36 cellular contexts compared by ENCODE assay signal in the genomic region with DNA sequence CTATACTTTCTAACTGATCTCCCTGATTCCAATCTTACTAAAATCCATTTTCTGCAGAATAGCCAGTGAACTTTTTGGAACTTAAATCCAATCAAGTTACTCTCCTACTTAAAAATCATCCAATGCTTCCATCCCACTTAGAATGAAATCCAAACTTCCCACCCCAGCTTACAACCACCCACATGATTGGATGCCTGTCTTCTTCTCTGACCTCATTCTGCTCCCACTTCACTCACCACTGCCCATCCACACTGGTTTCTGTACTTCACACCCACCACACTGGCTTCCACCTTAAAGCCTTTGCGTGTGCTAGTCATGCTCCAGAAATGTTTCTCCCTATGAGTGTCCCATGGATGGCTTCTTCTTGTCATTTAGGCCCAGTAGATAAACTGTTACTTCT.
"Had no signal": no experiment of that assay in that cellular context is flagged by ENCODE, and none has a peak within 500 bp of the region (broad histone marks: within the 10 kb centered on the region; RNA-seq: fewer than 3 reads in every experiment).

No MANE protein-coding gene starts in this region.

- H3K4me3 Mint-ChIP-seq: activated naive CD4-positive, alpha-beta T cell treated with anti-CD3 and anti-CD28 coated beads for 36 hours; activated naive CD4-positive, alpha-beta T cell treated with anti-CD3 and anti-CD28 coated beads, Interleukin-2, amount 10 ng/mL, durations not matched to agents 7 days and 5 days; activated naive CD4-positive, alpha-beta T cell treated with anti-CD3 and anti-CD28 coated beads, Interleukin-2, amount 50 U/mL, for 24 hours; activated naive CD8-positive, alpha-beta T cell; activated naive CD8-positive, alpha-beta T cell treated with anti-CD3 and anti-CD28 coated beads, Interleukin-2, amount 10 ng/mL, durations not matched to agents 7 days and 5 days; activated naive CD8-positive, alpha-beta T cell treated with anti-CD3 and anti-CD28 coated beads, Interleukin-2, amount 50 U/mL, for 24 hours; activated T-cell treated with anti-CD3 and anti-CD28 coated beads, Interleukin-2, amount 50 U/mL, for 24 hours; activated T-cell treated with anti-CD3 and anti-CD28 coated beads, Interleukin-2, amount 50 U/mL, for 4 hours; activated T-cell treated with anti-CD3 and anti-CD28 coated beads, Interleukin-2, amount 50 U/mL, for 72 hours; activated T-helper 1 cell treated with anti-CD3 and anti-CD28 coated beads, Interleukin-12 subunit alpha, Interleukin-12 subunit beta, Interleukin-2, Interleukin-4 antibody, amounts not matched to agents 30 ng/mL and 10 ng/mL and 1 ng/mL, durations not matched to agents 14 hours and 24 hours and 36 hours; brain; central memory CD8-positive, alpha-beta T cell had no signal

- H3K36me3 ChIP-seq: adrenal gland, ascending aorta, brain microvascular endothelial cell, breast epithelium, cardiac muscle cell had no signal

- H3K27me3 ChIP-seq: adrenal gland, ascending aorta, body of pancreas, brain microvascular endothelial cell, breast epithelium, cardiac muscle cell had no signal

- H3K4me3 ChIP-seq: adrenal gland, ascending aorta, body of pancreas, breast epithelium, cardiac muscle cell had no signal

- H3K4me1 ChIP-seq: adrenal gland, ascending aorta, breast epithelium had no signal

- ATAC-seq: activated naive CD4-positive, alpha-beta T cell treated with anti-CD3 and anti-CD28 coated beads, Interleukin-2, amount 50 U/mL, for 72 hours; activated naive CD8-positive, alpha-beta T cell treated with anti-CD3 and anti-CD28 coated beads, Interleukin-2, amount 50 U/mL, for 24 hours; activated T-cell treated with anti-CD3 and anti-CD28 coated beads, Interleukin-2, amount 50 U/mL, for 4 hours; activated T-cell treated with anti-CD3 and anti-CD28 coated beads, Interleukin-2, amount 50 U/mL, for 72 hours; body of pancreas had no signal

- H3K27ac ChIP-seq: adrenal gland, ascending aorta, body of pancreas, brain microvascular endothelial cell, breast epithelium, cardiac muscle cell had no signal

- H3K4me1 Mint-ChIP-seq: activated naive CD4-positive, alpha-beta T cell treated with anti-CD3 and anti-CD28 coated beads, Interleukin-2, amount 10 ng/mL, durations not matched to agents 7 days and 5 days; activated naive CD4-positive, alpha-beta T cell treated with anti-CD3 and anti-CD28 coated beads, Interleukin-2, amount 50 U/mL, for 24 hours; activated naive CD8-positive, alpha-beta T cell treated with anti-CD3 and anti-CD28 coated beads, Interleukin-2, amount 10 ng/mL, durations not matched to agents 7 days and 5 days; activated naive CD8-positive, alpha-beta T cell treated with anti-CD3 and anti-CD28 coated beads, Interleukin-2, amount 50 U/mL, for 24 hours; brain; central memory CD8-positive, alpha-beta T cell had no signal

- H3K27ac Mint-ChIP-seq: activated naive CD4-positive, alpha-beta T cell treated with anti-CD3 and anti-CD28 coated beads for 36 hours; activated naive CD4-positive, alpha-beta T cell treated with anti-CD3 and anti-CD28 coated beads, Interleukin-2, amount 10 ng/mL, durations not matched to agents 7 days and 5 days; activated naive CD4-positive, alpha-beta T cell treated with anti-CD3 and anti-CD28 coated beads, Interleukin-2, amount 50 U/mL, for 24 hours; activated naive CD4-positive, alpha-beta T cell treated with anti-CD3 and anti-CD28 coated beads, Interleukin-2, amount 50 U/mL, for 72 hours; activated naive CD8-positive, alpha-beta T cell; activated naive CD8-positive, alpha-beta T cell treated with anti-CD3 and anti-CD28 coated beads, Interleukin-2, amount 10 ng/mL, durations not matched to agents 7 days and 5 days; activated naive CD8-positive, alpha-beta T cell treated with anti-CD3 and anti-CD28 coated beads, Interleukin-2, amount 50 U/mL, for 24 hours; activated T-cell treated with anti-CD3 and anti-CD28 coated beads, Interleukin-2, amount 50 U/mL, for 24 hours; activated T-cell treated with anti-CD3 and anti-CD28 coated beads, Interleukin-2, amount 50 U/mL, for 72 hours; activated T-helper 1 cell treated with anti-CD3 and anti-CD28 coated beads, Interleukin-12 subunit alpha, Interleukin-12 subunit beta, Interleukin-2, Interleukin-4 antibody, amounts not matched to agents 30 ng/mL and 10 ng/mL and 1 ng/mL, durations not matched to agents 14 hours and 24 hours and 36 hours; activated T-helper 2 cell treated with anti-CD3 and anti-CD28 coated beads, Interferon-gamma antibody, Interleukin-2, Interleukin-4, amounts not matched to agents 10 μg/mL and 5 μg/mL and 100 μg/mL, durations not matched to agents 14 hours and 24 hours and 36 hours; brain had no signal

- H3K9me3 ChIP-seq: adrenal gland, ascending aorta, body of pancreas, breast epithelium had no signal

- H3K27me3 Mint-ChIP-seq: activated naive CD4-positive, alpha-beta T cell treated with anti-CD3 and anti-CD28 coated beads, Interleukin-2, amount 10 ng/mL, durations not matched to agents 7 days and 5 days; activated naive CD8-positive, alpha-beta T cell treated with anti-CD3 and anti-CD28 coated beads, Interleukin-2, amount 10 ng/mL, durations not matched to agents 7 days and 5 days; activated T-cell treated with anti-CD3 and anti-CD28 coated beads, Interleukin-2, amount 50 U/mL, for 24 hours; brain; central memory CD8-positive, alpha-beta T cell had no signal

- H3K36me3 Mint-ChIP-seq: activated naive CD4-positive, alpha-beta T cell treated with anti-CD3 and anti-CD28 coated beads, Interleukin-2, amount 10 ng/mL, durations not matched to agents 7 days and 5 days; activated naive CD4-positive, alpha-beta T cell treated with anti-CD3 and anti-CD28 coated beads, Interleukin-2, amount 50 U/mL, for 24 hours; activated naive CD4-positive, alpha-beta T cell treated with anti-CD3 and anti-CD28 coated beads, Interleukin-2, amount 50 U/mL, for 72 hours; activated naive CD8-positive, alpha-beta T cell; activated naive CD8-positive, alpha-beta T cell treated with anti-CD3 and anti-CD28 coated beads, Interleukin-2, amount 10 ng/mL, durations not matched to agents 7 days and 5 days; brain had no signal

- H3K9me3 Mint-ChIP-seq: activated naive CD4-positive, alpha-beta T cell treated with anti-CD3 and anti-CD28 coated beads, Interleukin-2, amount 10 ng/mL, durations not matched to agents 7 days and 5 days; activated naive CD4-positive, alpha-beta T cell treated with anti-CD3 and anti-CD28 coated beads, Interleukin-2, amount 50 U/mL, for 72 hours; activated naive CD8-positive, alpha-beta T cell treated with anti-CD3 and anti-CD28 coated beads, Interleukin-2, amount 10 ng/mL, durations not matched to agents 7 days and 5 days; activated naive CD8-positive, alpha-beta T cell treated with anti-CD3 and anti-CD28 coated beads, Interleukin-2, amount 50 U/mL, for 24 hours; activated T-cell treated with anti-CD3 and anti-CD28 coated beads, Interleukin-2, amount 50 U/mL, for 24 hours; activated T-cell treated with anti-CD3 and anti-CD28 coated beads, Interleukin-2, amount 50 U/mL, for 72 hours; activated T-helper 1 cell treated with anti-CD3 and anti-CD28 coated beads, Interleukin-12 subunit alpha, Interleukin-12 subunit beta, Interleukin-2, Interleukin-4 antibody, amounts not matched to agents 30 ng/mL and 10 ng/mL and 1 ng/mL, durations not matched to agents 14 hours and 24 hours and 36 hours; activated T-helper 2 cell treated with anti-CD3 and anti-CD28 coated beads, Interferon-gamma antibody, Interleukin-2, Interleukin-4, amounts not matched to agents 10 μg/mL and 5 μg/mL and 100 μg/mL, durations not matched to agents 14 hours and 24 hours and 36 hours; brain had no signal

- DNase-seq: activated effector memory CD4-positive, alpha-beta T cell treated with anti-CD3 and anti-CD28 coated beads, Interleukin-2, amount 50 U/mL, for 16 hours; activated effector memory CD4-positive, alpha-beta T cell treated with Interleukin-2 at 50 U/mL for 16 hours; activated gamma-delta T cell; activated gamma-delta T cell treated with Interleukin-2 at 50 U/mL for 16 hours; activated naive CD4-positive, alpha-beta T cell; activated naive CD4-positive, alpha-beta T cell treated with anti-CD3 and anti-CD28 coated beads for 36 hours; activated naive CD4-positive, alpha-beta T cell treated with anti-CD3 and anti-CD28 coated beads, Interleukin-2, amount 10 ng/mL, durations not matched to agents 7 days and 5 days; activated naive CD4-positive, alpha-beta T cell treated with anti-CD3 and anti-CD28 coated beads, Interleukin-2, amount 50 U/mL, for 16 hours; activated naive CD4-positive, alpha-beta T cell treated with Interleukin-2 at 50 U/mL for 16 hours; activated naive CD8-positive, alpha-beta T cell treated with anti-CD3 and anti-CD28 coated beads, Interleukin-2, amount 10 ng/mL, durations not matched to agents 7 days and 5 days; activated naive CD8-positive, alpha-beta T cell treated with anti-CD3 and anti-CD28 coated beads, Interleukin-2, amount 50 U/mL, for 24 hours; activated T-cell treated with anti-CD3 and anti-CD28 coated beads, Interleukin-2, amount 50 U/mL, for 1 hour; activated T-cell treated with anti-CD3 and anti-CD28 coated beads, Interleukin-2, amount 50 U/mL, for 24 hours; activated T-cell treated with anti-CD3 and anti-CD28 coated beads, Interleukin-2, amount 50 U/mL, for 4 hours; activated T-cell treated with anti-CD3 and anti-CD28 coated beads, Interleukin-2, amount 50 U/mL, for 48 hours; activated T-cell treated with anti-CD3 and anti-CD28 coated beads, Interleukin-2, amount 50 U/mL, for 72 hours; adrenal gland; amniotic stem cell; amygdala; anterior cingulate cortex; aorta; body of pancreas; brain microvascular endothelial cell; caudate nucleus; central memory CD4-positive, alpha-beta T cell; cerebellar nuclear complex had no signal
